Comparison of ENCODE assay signal across 19 cellular contexts in the genomic region with DNA sequence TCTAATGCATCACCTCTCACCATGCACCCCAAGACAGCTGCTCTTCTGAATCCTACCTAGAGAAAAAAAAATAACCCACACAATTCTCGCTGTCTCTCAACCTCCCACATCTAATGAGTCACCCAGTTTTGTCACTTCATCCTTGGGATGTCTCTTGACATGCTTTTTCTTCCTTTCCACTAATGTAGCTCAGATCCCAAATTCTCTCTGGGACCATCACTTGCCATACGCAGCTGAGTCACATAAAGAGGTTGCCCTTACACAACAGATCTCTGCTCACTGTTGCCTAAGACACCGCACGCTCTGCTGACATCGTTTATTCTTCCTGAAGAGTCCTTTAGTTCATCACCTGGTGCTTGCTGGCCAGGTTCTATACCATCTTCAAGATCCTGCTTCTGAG.
"Had no signal": no experiment of that assay in that cellular context is flagged by ENCODE, and none has a peak within 500 bp of the region (broad histone marks: within the 10 kb centered on the region; RNA-seq: fewer than 3 reads in every experiment).

No MANE protein-coding gene starts in this region.

- H3K27me3 ChIP-seq: colonic mucosa, gastrocnemius medialis, hepatocyte had no signal

- H3K4me3 ChIP-seq: colonic mucosa, gastrocnemius medialis, hepatocyte, lung, psoas muscle, skin epidermis had no signal

- H3K4me2 ChIP-seq: hepatocyte had no signal

- H3K4me1 ChIP-seq: colonic mucosa, gastrocnemius medialis, psoas muscle had no signal

- FAIRE-seq: endothelial cell of umbilical vein had no signal

- ATAC-seq: gastrocnemius medialis; left colon; left ventricle myocardium superior; psoas muscle; sciatic nerve; stimulated activated naive B cell treated with anti-CD40 and anti-IgM and Interleukin-4, amounts not matched to agents 10 μg/mL and 1 μg/mL and 100 μg/mL, for 72 hours; stimulated activated naive CD8-positive, alpha-beta T cell treated with anti-CD3 and anti-CD28 coated beads, Interleukin-15, amount 100 ng/mL, for 72 hours had no signal

- H3K9me3 ChIP-seq: colonic mucosa, gastrocnemius medialis, psoas muscle had no signal

- H3K36me3 ChIP-seq: colonic mucosa, gastrocnemius medialis had no signal

- DNase-seq: colonic mucosa; dermis blood vessel endothelial cell; gastrocnemius medialis; left colon; left ventricle myocardium superior; mesendoderm; naive B cell; psoas muscle; stimulated activated CD4-positive, alpha-beta T cell treated with anti-CD3 and anti-CD28 coated beads, Interleukin-2, amount 100 ng/mL, for 24 hours; stimulated activated CD4-positive, alpha-beta T cell treated with anti-CD3 and anti-CD28 coated beads, Interleukin-4, amount 100 ng/mL, for 4 hours; stimulated activated naive B cell treated with anti-CD40 and anti-IgM and Interleukin-4, amounts not matched to agents 10 μg/mL and 1 μg/mL and 100 μg/mL, for 72 hours; stimulated activated naive CD8-positive, alpha-beta T cell treated with anti-CD3 and anti-CD28 coated beads, Interleukin-15, amount 100 ng/mL, for 72 hours; substantia nigra; trophoblast cell had no signal

- H2AFZ ChIP-seq: hepatocyte had no signal

- H3K79me2 ChIP-seq: hepatocyte had no signal

- H3K27ac ChIP-seq: colonic mucosa, gastrocnemius medialis, hepatocyte, psoas muscle, skin epidermis had no signal
